Comparison of ENCODE assay signal across 20 cellular contexts in genomic region chr5:142118421-142118686, GRCh38. TPM values are rescaled to one million over a fixed set of nuclear protein-coding genes. Genes with fewer than 3 reads are reported as not detected.
DNase-seq lines count a peak whose midpoint lies in the region; ATAC-seq, FAIRE-seq and TF ChIP-seq lines count a peak whose summit lies in the region.
"Had no signal": no experiment of that assay in that cellular context is flagged by ENCODE, and none has a peak within 500 bp of the region (broad histone marks: within the 10 kb centered on the region; RNA-seq: fewer than 3 reads in every experiment).

No MANE protein-coding gene starts in this region.

- ATAC-seq in left ventricle myocardium superior, result peak; percentile 33
- ATAC-seq in K562, result 0 out of 3 replicates have a peak, but pooled peaks have one; percentile 8
- ATAC-seq: effector memory CD8-positive, alpha-beta T cell had no signal

- no peak for TF ChIP-seq POLR2A in K562 (conservative IDR thresholded peaks at IDR 0.05)

- H3K27me3 ChIP-seq in right atrium auricular region (no peaks in the 10 kb centered on the region), K562 (ENCODE audit: control insufficient read depth in 2 of 2, insufficient read depth in 2 of 2, low read length in 2 of 2) (no peaks in the 10 kb centered on the region), tibial artery (no peaks in the 10 kb centered on the region)
- H3K27me3 ChIP-seq: stomach, upper lobe of left lung had no signal

- H2AFZ ChIP-seq in K562 (ENCODE audit: low read depth, low read length), result no peak overlapping the region

- TF ChIP-seq CTCF in right atrium auricular region (IDR thresholded peaks at IDR 0.05) (no peak), K562 (IDR thresholded peaks at IDR 0.05 in 2 of 3, conservative IDR thresholded peaks at IDR 0.05 in 1 of 3; ENCODE audit: insufficient read depth in 2 of 3, low read depth in 1 of 3, low read length in 3 of 3) (no peak), tibial artery (IDR thresholded peaks at IDR 0.05) (no peak)

- H3K9me3 ChIP-seq in right atrium auricular region (no peaks in the 10 kb centered on the region), SK-N-MC (ENCODE audit: low read depth, low read length) (no peaks in the 10 kb centered on the region; the same call in 1 of the 2 replicates), K562 (replicated peaks; ENCODE audit: control insufficient read depth, insufficient read depth, low read depth, low read length) (no peaks in the 10 kb centered on the region), tibial artery (no peaks in the 10 kb centered on the region)
- H3K9me3 ChIP-seq: prostate gland, stomach, upper lobe of left lung had no signal

- H3K9ac ChIP-seq in SK-N-MC (ENCODE audit: insufficient read length) (no peak overlapping the region), K562 (ENCODE audit: insufficient read depth in 1 of 2, low read depth in 2 of 2, low read length in 2 of 2) (no peak overlapping the region)

- H3K9me1 ChIP-seq in K562 (ENCODE audit: control insufficient read depth, insufficient read depth, low read length), result no peaks in the 10 kb centered on the region

- no TSS peak for BruUV-seq in K562 (replicated peaks; lab: Mats Ljungman, UMichigan)

- no peak for TF ChIP-seq EP300 in K562 (IDR thresholded peaks at IDR 0.05; ENCODE audit: low read length)

- CTCF ChIA-PET in K562 (lab: Yijun Ruan, JAX; ENCODE audit: low intra/inter-chr PET ratio), result no interaction called here

- no peak for FAIRE-seq in K562 (lab: Jason Lieb, UNC)
- FAIRE-seq: HTR-8/SVneo, RCC 7860 had no signal

- H3K27ac ChIP-seq in right atrium auricular region (no peak overlapping the region), SK-N-MC (peak overlapping the region; percentile 79), K562 (ENCODE audit: extremely low read depth, low read depth, low read length) (no peak overlapping the region), tibial artery (peak overlapping the region; percentile 14 to 37)
- H3K27ac ChIP-seq: prostate gland, stomach, upper lobe of left lung had no signal

- no peak for TF ChIP-seq RAD21 in K562 (CRISPR knock-in tag; conservative IDR thresholded peaks at IDR 0.05 in 1 of 2, IDR thresholded peaks at IDR 0.05 in 1 of 2)

- WGBS in K562 (ENCODE audit: insufficient coverage, low coverage, missing lambda C conversion rate), result 59% methylated on average over 2 of the region's 2 CpGs

- intact Hi-C loops in left ventricle myocardium superior (cut with micrococcal nuclease), result no loop called here
- intact Hi-C loops in K562 (cut with micrococcal nuclease), result no loop called here
- intact Hi-C loops in tibial artery (cut with DNase I; ENCODE audit: low total_unique reads), result no loop called here

- peaks cover 82% of the 10 kb centered on the region for H3K79me2 ChIP-seq in K562 (ENCODE audit: control insufficient read depth, insufficient read depth, low read length)

- POLR2A ChIA-PET in K562 (lab: Yijun Ruan, JAX), result interaction anchor here (1.0 to 1.9 kb wide), 5 partner anchors 9 to 465 kb away, joined by 3 to 9 read pairs (median 4); partner anchors contain the start of genes GNPDA1 and NDFIP1

- H3K4me2 ChIP-seq in K562 (ENCODE audit: insufficient read depth, low read length), result no peak overlapping the region

- H3K36me3 ChIP-seq in right atrium auricular region, result peaks cover 4% of the 10 kb centered on the region
- H3K36me3 ChIP-seq in SK-N-MC (ENCODE audit: insufficient read depth, low read length), result no peaks in the 10 kb centered on the region; the same call in 1 of the 2 replicates
- peaks cover 23% of the 10 kb centered on the region for H3K36me3 ChIP-seq in K562 (ENCODE audit: control insufficient read depth, insufficient read depth, low read length)
- peaks cover 0 to 11% (median 5%) of the 10 kb centered on the region in 3 donors for H3K36me3 ChIP-seq in tibial artery
- H3K36me3 ChIP-seq: prostate gland had no signal

- H3K4me3 ChIP-seq in right atrium auricular region, result no peak overlapping the region
- H3K4me3 ChIP-seq in SK-N-MC, result no peak overlapping the region
- H3K4me3 ChIP-seq in K562, result no peak overlapping the region
- H3K4me3 ChIP-seq in tibial artery, result no peak overlapping the region
- H3K4me3 ChIP-seq: prostate gland, stomach, upper lobe of left lung had no signal

- in situ Hi-C loops in K562 (cut with MboI), result no loop called here

- 0 out of 2 replicates have a peak, but pooled peaks cover 4% of the 10 kb centered on the region for H4K20me1 ChIP-seq in K562 (replicated peaks; ENCODE audit: control insufficient read depth, insufficient read depth, low read length)

- peaks cover 0 to 47% of the 10 kb centered on the region in 2 donors for H3K4me1 ChIP-seq in right atrium auricular region
- H3K4me1 ChIP-seq in K562 (replicated peaks in 1 of 2; ENCODE audit: control insufficient read depth in 2 of 2, insufficient read depth in 2 of 2, low read length in 2 of 2), result peaks cover 4 to 23% of the 10 kb centered on the region in 2 experiments; a peak in 4 of 5 replicates
- peaks cover 0 to 99% (median 59%) of the 10 kb centered on the region in 4 donors for H3K4me1 ChIP-seq in tibial artery
- H3K4me1 ChIP-seq: prostate gland had no signal

- no peak for DNase-seq in left ventricle myocardium superior
- DNase-seq in right atrium auricular region (ENCODE audit: low spot score), result no peak
- no peak for DNase-seq in SK-N-MC (ENCODE audit: low read depth, low spot score)
- DNase-seq in K562 (ENCODE audit: extremely low read depth in 1 of 4, low spot score in 3 of 4), result no peak
- no peak for DNase-seq in tibial artery
- no peak for DNase-seq in LoVo (ENCODE audit: low spot score)
- no peak for DNase-seq in mesenteric fat pad (ENCODE audit: low spot score)
- DNase-seq in SIG-M5 (lab: John Stamatoyannopoulos, UW), result no peak
- DNase-seq: activated B cell treated with CpG ODN at 0.5 μM for 24 hours; activated naive CD8-positive, alpha-beta T cell treated with anti-CD3 and anti-CD28 coated beads, Interleukin-2, amount 10 ng/mL, durations not matched to agents 7 days and 5 days; effector memory CD8-positive, alpha-beta T cell; HCEC 1CT; NCI-H1105 treated with DMSO at 0.1 percent for 48 hours; NCI-H2081; stimulated activated CD4-positive, alpha-beta T cell treated with anti-CD3 and anti-CD28 coated beads, Interleukin-2, amount 100 ng/mL, for 48 hours; stomach; upper lobe of left lung had no signal

TF ChIP-seq in K562, 482 proteins besides CTCF, POLR2A, EP300 and RAD21 (continues in another document):
- no peak for TF ChIP-seq ZNF76 (CRISPR knock-in tag; IDR thresholded peaks at IDR 0.05; ENCODE audit: borderline replicate concordance)
- no peak for TF ChIP-seq SNAPC5 (CRISPR knock-in tag; IDR thresholded peaks at IDR 0.05)
- TF ChIP-seq KAT7 (CRISPR knock-in tag; IDR thresholded peaks at IDR 0.05; ENCODE audit: borderline replicate concordance), result no peak
- no peak for TF ChIP-seq TEAD2 (tag; IDR thresholded peaks at IDR 0.05)
- no peak for TF ChIP-seq ZBTB43 (CRISPR knock-in tag; IDR thresholded peaks at IDR 0.05)
- TF ChIP-seq ZNF77 (CRISPR knock-in tag; IDR thresholded peaks at IDR 0.05), result no peak
- no peak for TF ChIP-seq ZNF780A (CRISPR knock-in tag; IDR thresholded peaks at IDR 0.05)
- no peak for TF ChIP-seq YY1 (IDR thresholded peaks at IDR 0.05; ENCODE audit: borderline replicate concordance in 1 of 3, control insufficient read depth in 1 of 3, extremely low read depth in 1 of 3, insufficient read depth in 3 of 3, insufficient read length in 1 of 3, insufficient replicate concordance in 2 of 3, low read depth in 1 of 3, low read length in 2 of 3)
- TF ChIP-seq NFIX (CRISPR knock-in tag; IDR thresholded peaks at IDR 0.05; ENCODE audit: low read depth), result no peak
- TF ChIP-seq CREM (IDR thresholded peaks at IDR 0.05; ENCODE audit: low read depth), result no peak
- no peak for TF ChIP-seq GABPB2 (CRISPR knock-in tag; conservative IDR thresholded peaks at IDR 0.05)
- no peak for TF ChIP-seq ZNF197 (CRISPR knock-in tag; IDR thresholded peaks at IDR 0.05; ENCODE audit: low read depth)
- no peak for TF ChIP-seq ZNF431 (CRISPR knock-in tag; IDR thresholded peaks at IDR 0.05)
- TF ChIP-seq HDAC1 (IDR thresholded peaks at IDR 0.05), result no peak
- TF ChIP-seq FOXJ3 (CRISPR knock-in tag; IDR thresholded peaks at IDR 0.05), result no peak
- TF ChIP-seq ETS2 (tag; IDR thresholded peaks at IDR 0.05; ENCODE audit: borderline replicate concordance, poor library complexity, severe bottlenecking), result no peak

RNA-seq across cellular contexts. Expression of gene NDFIP1, which starts 9.8 kb away (rescaled TPM):
- total RNA-seq in left ventricle myocardium superior (54.3 TPM), right atrium auricular region (10 to 100 TPM; 69.3 to 75.0 TPM), K562 (2014; rRNA removed) (33.2 and 47.8 TPM in 2 replicates), K562 (2014; rRNA removed; fragmentation: Illumina TruSeq; extraction: Trizol) (36.8 and 39.3 TPM in 2 replicates), K562 (2015; rRNA removed; fragmentation: Illumina TruSeq; extraction: Trizol) (27.1 and 31.4 TPM in 2 replicates), K562 (2021) (35.8 and 36.3 TPM in 2 replicates), mesenteric fat pad (56.5 TPM)
- 20.9 and 53.7 TPM in 2 replicates for total RNA-seq in K562 (2011; cell fraction: chromatin; rRNA removed; ENCODE audit: low replicate concordance)
- total RNA-seq in K562 (2011; cell fraction: nucleolus; rRNA removed), result 22.1 and 24.3 TPM in 2 replicates
- 42.7 and 56.4 TPM in 2 replicates for total RNA-seq in K562 (2011; cell fraction: nucleoplasm; rRNA removed)
- polyA plus RNA-seq in K562 (2011; rRNA removed) (17.2 and 31.9 TPM in 2 replicates), K562 (2014; fragmentation: Illumina TruSeq; extraction: Trizol) (25.8 and 29.7 TPM in 2 replicates), K562 (2014; fragmentation: Nextera tagmentation; extraction: Ambion mirVana) (1 to 10 TPM; 5.3 to 7.6 TPM), K562 (2014; rRNA removed) (26.0 and 37.5 TPM in 2 replicates)
- 10.5 and 38.6 TPM in 2 replicates for polyA plus RNA-seq in K562 (2011; cell fraction: cytosol; rRNA removed)
- 5.0 and 5.5 TPM in 2 replicates for polyA plus RNA-seq in K562 (2011; cell fraction: nucleus; rRNA removed)
- 30.5 and 36.1 TPM in 2 replicates for polyA plus RNA-seq in K562 (2012)
- polyA minus RNA-seq in K562 (2011; rRNA and poly(A)+ RNA removed), result 16.9 and 24.5 TPM in 2 replicates
- polyA minus RNA-seq in K562 (2011; cell fraction: cytosol; rRNA and poly(A)+ RNA removed), result 7.8 and 11.8 TPM in 2 replicates
- 11.8 and 14.9 TPM in 2 replicates for polyA minus RNA-seq in K562 (2011; cell fraction: nucleus; rRNA and poly(A)+ RNA removed)

Comparison
In these comparisons a context has a peak if more than half of its experiments do, and no peak if none do; other contexts are left out.
1. H3K27ac ChIP-seq: peak in SK-N-MC (single experiment) and tibial artery (2 of 2); none in right atrium auricular region (0 of 2) and K562 (single experiment).